In the genomic region with DNA sequence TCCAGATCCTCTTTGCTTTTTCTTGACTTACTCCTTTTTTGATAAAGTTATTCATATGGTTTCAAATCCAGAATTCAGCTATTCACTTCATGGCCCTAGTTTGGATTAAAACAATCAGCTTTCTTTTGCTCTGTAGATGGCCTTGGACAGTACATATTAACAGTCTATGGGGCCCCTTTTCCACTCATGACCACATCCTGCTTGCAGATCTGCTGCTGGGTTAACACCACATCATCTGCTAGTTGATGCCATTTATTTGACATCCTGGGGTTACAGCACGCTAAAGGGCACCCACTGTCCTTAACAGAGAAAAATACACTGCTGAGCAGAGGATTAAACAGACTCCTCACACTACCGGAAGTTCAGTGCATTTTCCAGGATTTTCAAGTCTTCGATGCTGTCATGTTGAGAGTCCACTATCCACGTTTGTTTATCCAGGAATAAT, we compare ENCODE assay signal across 8 cellular contexts. TPM values are rescaled to one million over a fixed set of nuclear protein-coding genes. Genes with fewer than 3 reads are reported as not detected.
DNase-seq lines count a peak whose midpoint lies in the region; ATAC-seq, FAIRE-seq and TF ChIP-seq lines count a peak whose summit lies in the region.

No MANE protein-coding gene starts in this region.

- H3K27ac ChIP-seq in ACC112 (ENCODE audit: low read depth, low read length) (peak overlapping the region; percentile 98), esophagus muscularis mucosa (replicated peaks in 1 of 4) (peak overlapping the region; percentile 72 to 81 (median 76))

- FAIRE-seq in GM19239 (lab: Jason Lieb, UNC): peak; percentile 100

- no peak for DNase-seq in GM19239 (ENCODE audit: insufficient read length, low spot score)
- DNase-seq in activated CD4-positive, alpha-beta T cell treated with anti-CD3 and anti-CD28 coated beads for 48 hours: peak; percentile 74
- DNase-seq in esophagus muscularis mucosa (ENCODE audit: extremely low spot score): no peak
- DNase-seq in stimulated activated CD4-positive, alpha-beta T cell treated with anti-CD3 and anti-CD28 coated beads, TNF-alpha, amount 100 ng/mL, for 48 hours (ENCODE audit: low read depth in 3 of 3): peak in 2 of 3 donors; percentile 36 to 55
- no peak for DNase-seq in NCI-H2081 (lab: John Stamatoyannopoulos, UW)
- no peak for DNase-seq in NCI-H1930 (lab: John Stamatoyannopoulos, UW)

- H3K4me3 ChIP-seq in ACC112 (ENCODE audit: low read depth, low read length): peak overlapping the region; percentile 87; the same call in 1 of the 2 replicates
- no peak overlapping the region for H3K4me3 ChIP-seq in esophagus muscularis mucosa

- ATAC-seq in HG03354 (IDR thresholded peaks at IDR 0.05; ENCODE audit: poor library complexity, severe bottlenecking, unreplicated experiment): peak; percentile 84

- no peak for TF ChIP-seq EP300 in esophagus muscularis mucosa (IDR thresholded peaks at IDR 0.05)

- H2AFZ ChIP-seq in ACC112 (ENCODE audit: low read length, unreplicated experiment): peak overlapping the region; percentile 33

- no peak for TF ChIP-seq CTCF in esophagus muscularis mucosa (IDR thresholded peaks at IDR 0.05)

- intact Hi-C loops in esophagus muscularis mucosa (cut with DNase I): no loop called here

- H3K4me1 ChIP-seq in ACC112 (ENCODE audit: control insufficient read depth, insufficient read depth, low read length, unreplicated experiment) (peaks cover 29% of the 10 kb centered on the region), esophagus muscularis mucosa (peaks cover under 1 to 19% (median 13%) of the 10 kb centered on the region in 4 donors)

- peaks cover 50% of the 10 kb centered on the region for H3K79me2 ChIP-seq in ACC112 (ENCODE audit: control insufficient read depth, insufficient read depth, low read length, unreplicated experiment)

- H3K36me3 ChIP-seq in ACC112 (ENCODE audit: insufficient read depth, low read length) (peaks cover 7% of the 10 kb centered on the region), esophagus muscularis mucosa (no peaks in the 10 kb centered on the region)

- no peak for TF ChIP-seq POLR2A in esophagus muscularis mucosa (IDR thresholded peaks at IDR 0.05; ENCODE audit: low read depth)

- H3K27me3 ChIP-seq in ACC112 (ENCODE audit: insufficient read depth, low read length) (no peaks in the 10 kb centered on the region), esophagus muscularis mucosa (peaks cover 0 to 3% (median 0%) of the 10 kb centered on the region in 4 donors)

- no peaks in the 10 kb centered on the region for H3K9me3 ChIP-seq in esophagus muscularis mucosa

- WGBS in esophagus muscularis mucosa: 54% methylated on average over 4 of the region's 4 CpGs

RNA-seq across cellular contexts. Expression of a gene that starts 0.9 kb away (rescaled TPM):
- total RNA-seq in esophagus muscularis mucosa: 100 to 1,000 TPM in 1 of 4 donors, 10 to 100 TPM in 3; 25.7 to 101 (median 35.3) TPM

Comparison
In these comparisons a context has a peak if more than half of its experiments do, and no peak if none do; other contexts are left out.
1. DNase-seq: peak in activated CD4-positive, alpha-beta T cell treated with anti-CD3 and anti-CD28 coated beads for 48 hours (single experiment) and stimulated activated CD4-positive, alpha-beta T cell treated with anti-CD3 and anti-CD28 coated beads, TNF-alpha, amount 100 ng/mL, for 48 hours (2 of 3); none in GM19239 (single experiment), esophagus muscularis mucosa (single experiment), NCI-H2081 (0 of 2) and NCI-H1930 (0 of 2).